ENCODE assay signal across 8 cellular contexts in genomic region chr13:71867101-71867814, GRCh38. TPM values are rescaled to one million over a fixed set of nuclear protein-coding genes. Genes with fewer than 3 reads are reported as not detected.
DNase-seq lines count a peak whose midpoint lies in the region; ATAC-seq and TF ChIP-seq lines count a peak whose summit lies in the region.

Gene DACH1 (minus strand): TSS chr13:71867204.

- intact Hi-C loops in activated B cell treated with CpG ODN at 0.5 μM for 24 hours (cut with micrococcal nuclease): no loop called here

- peaks cover 26% of the 10 kb centered on the region for H3K4me1 Mint-ChIP-seq in activated B cell treated with CpG ODN at 0.5 μM for 24 hours
- peaks cover 10 to 15% of the 10 kb centered on the region in 2 donors for H3K4me1 Mint-ChIP-seq in natural killer cell treated with Interleukin-12 subunit alpha and Interleukin-12 subunit beta and Interleukin-15 and Interleukin-18, amount 100 ng/mL, for 72 hours (ENCODE audit: low read depth in 2 of 2)

- H3K27ac Mint-ChIP-seq in activated B cell treated with CpG ODN at 0.5 μM for 24 hours: no peak within 1 kb of the TSS
- H3K27ac Mint-ChIP-seq in natural killer cell treated with Interleukin-12 subunit alpha and Interleukin-12 subunit beta and Interleukin-15 and Interleukin-18, amount 100 ng/mL, for 72 hours: no peak within 1 kb of the TSS

- POLR2A ChIA-PET in activated B cell treated with CpG ODN at 0.5 μM for 24 hours (lab: Charles Lee): no interaction called here

- no peaks in the 10 kb centered on the region for H3K9me3 Mint-ChIP-seq in activated B cell treated with CpG ODN at 0.5 μM for 24 hours
- H3K9me3 Mint-ChIP-seq in natural killer cell treated with Interleukin-12 subunit alpha and Interleukin-12 subunit beta and Interleukin-15 and Interleukin-18, amount 100 ng/mL, for 72 hours: no peaks in the 10 kb centered on the region

- peak; percentile 78 for DNase-seq in ELF-1 (ENCODE audit: low read depth, low spot score)
- DNase-seq in NCI-H1694 (lab: John Stamatoyannopoulos, UW): peak; percentile 69
- DNase-seq in activated B cell treated with CpG ODN at 0.5 μM for 24 hours: no peak
- peak; percentile 87 for DNase-seq in fibroblast of villous mesenchyme (ENCODE audit: low read depth)
- DNase-seq in natural killer cell treated with Interleukin-12 subunit alpha and Interleukin-12 subunit beta and Interleukin-15 and Interleukin-18, amount 100 ng/mL, for 72 hours (ENCODE audit: low spot score): no peak
- no peak for DNase-seq in dedifferentiated amniotic fluid mesenchymal stem cell (ENCODE audit: extremely low spot score)

- H3K4me3 ChIP-seq in fibroblast of villous mesenchyme (ENCODE audit: low read depth, low read length): peak within 1 kb of the TSS; percentile 80

- no peaks in the 10 kb centered on the region for H3K36me3 Mint-ChIP-seq in activated B cell treated with CpG ODN at 0.5 μM for 24 hours (ENCODE audit: low read depth)
- H3K36me3 Mint-ChIP-seq in natural killer cell treated with Interleukin-12 subunit alpha and Interleukin-12 subunit beta and Interleukin-15 and Interleukin-18, amount 100 ng/mL, for 72 hours: no peaks in the 10 kb centered on the region

- CTCF ChIA-PET in activated B cell treated with CpG ODN at 0.5 μM for 24 hours (lab: Charles Lee): no interaction called here

- peaks cover 41% of the 10 kb centered on the region for H3K27me3 Mint-ChIP-seq in activated B cell treated with CpG ODN at 0.5 μM for 24 hours
- peaks cover 37 to 42% of the 10 kb centered on the region in 2 donors for H3K27me3 Mint-ChIP-seq in natural killer cell treated with Interleukin-12 subunit alpha and Interleukin-12 subunit beta and Interleukin-15 and Interleukin-18, amount 100 ng/mL, for 72 hours

- peak within 1 kb of the TSS; percentile 52 for H3K4me3 Mint-ChIP-seq in activated B cell treated with CpG ODN at 0.5 μM for 24 hours
- peak within 1 kb of the TSS; percentile 76 for H3K4me3 Mint-ChIP-seq in natural killer cell treated with Interleukin-12 subunit alpha and Interleukin-12 subunit beta and Interleukin-15 and Interleukin-18, amount 100 ng/mL, for 72 hours

- TF ChIP-seq CTCF in activated B cell treated with CpG ODN at 0.5 μM for 24 hours (IDR thresholded peaks at IDR 0.05): no peak
- no peak for TF ChIP-seq CTCF in fibroblast of villous mesenchyme (IDR thresholded peaks at IDR 0.05; ENCODE audit: insufficient read depth, low read depth, low read length)

- peak; percentile 54 for ATAC-seq in HG02571 (IDR thresholded peaks at IDR 0.05; ENCODE audit: unreplicated experiment)
- no peak for ATAC-seq in activated B cell treated with CpG ODN at 0.5 μM for 24 hours (ENCODE audit: low read depth)
- ATAC-seq in natural killer cell treated with Interleukin-12 subunit alpha and Interleukin-12 subunit beta and Interleukin-15 and Interleukin-18, amount 100 ng/mL, for 72 hours: peak; percentile 32 to 51
- ATAC-seq in GM21381 (IDR thresholded peaks at IDR 0.05; ENCODE audit: unreplicated experiment): no peak

RNA-seq across cellular contexts. Expression of gene DACH1, which starts in this region (rescaled TPM):
- total RNA-seq in activated B cell treated with CpG ODN at 0.5 μM for 24 hours (not detected in 2 replicates), fibroblast of villous mesenchyme (0.43 and 1.6 TPM in 2 replicates)
- total RNA-seq in natural killer cell treated with Interleukin-12 subunit alpha and Interleukin-12 subunit beta and Interleukin-15 and Interleukin-18, amount 100 ng/mL, for 72 hours: under 1 TPM in 1 of 2 donors, not detected in 1; 0.42 TPM

Comparison
In these comparisons a context has a peak if more than half of its experiments do, and no peak if none do; other contexts are left out.
1. Peak in ATAC-seq in natural killer cell treated with Interleukin-12 subunit alpha and Interleukin-12 subunit beta and Interleukin-15 and Interleukin-18, amount 100 ng/mL, for 72 hours; RNA of the gene not detected or under 1 TPM.
2. DNase-seq: peak in ELF-1 (single experiment), NCI-H1694 (single experiment) and fibroblast of villous mesenchyme (single experiment); none in activated B cell treated with CpG ODN at 0.5 μM for 24 hours (single experiment), natural killer cell treated with Interleukin-12 subunit alpha and Interleukin-12 subunit beta and Interleukin-15 and Interleukin-18, amount 100 ng/mL, for 72 hours (single experiment) and dedifferentiated amniotic fluid mesenchymal stem cell (single experiment).